In the genomic region with DNA sequence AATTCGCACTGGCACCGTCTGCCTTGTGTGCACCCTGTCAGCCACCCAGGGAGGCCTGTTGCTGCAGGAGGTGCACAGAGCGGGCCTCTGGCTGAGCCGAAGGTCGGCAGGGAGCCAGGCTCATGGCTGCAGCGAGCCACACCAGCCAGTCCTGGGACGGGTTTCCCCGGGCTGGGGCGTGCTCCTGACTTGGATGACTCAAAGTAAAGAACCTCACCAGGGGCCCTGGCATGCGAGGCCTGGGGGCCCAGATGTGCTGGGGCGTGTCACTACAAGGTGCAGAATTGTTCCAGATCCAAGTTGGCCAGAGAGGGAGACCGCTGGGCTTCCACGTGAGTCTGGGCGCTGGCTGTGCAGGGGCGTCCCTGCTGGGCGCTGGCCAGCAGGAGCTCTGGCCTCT, we compare ENCODE assay signal across 12 cellular contexts. TPM values are rescaled to one million over a fixed set of nuclear protein-coding genes. Genes with fewer than 3 reads are reported as not detected.
DNase-seq lines count a peak whose midpoint lies in the region; TF ChIP-seq lines count a peak whose summit lies in the region.
"Had no signal": no experiment of that assay in that cellular context is flagged by ENCODE, and none has a peak within 500 bp of the region (broad histone marks: within the 10 kb centered on the region; RNA-seq: fewer than 3 reads in every experiment).

No MANE protein-coding gene starts in this region.

- intact Hi-C loops in vagina (cut with DNase I) = no loop called here
- intact Hi-C loops in activated T-helper 1 cell treated with anti-CD3 and anti-CD28 coated beads, Interleukin-12 subunit alpha, Interleukin-12 subunit beta, Interleukin-2, Interleukin-4 antibody, amounts not matched to agents 30 ng/mL and 10 ng/mL and 1 ng/mL, durations not matched to agents 14 hours and 24 hours and 36 hours (cut with micrococcal nuclease) = no loop called here

- TF ChIP-seq CTCF in brain microvascular endothelial cell (IDR thresholded peaks at IDR 0.05; ENCODE audit: low read depth, low read length, missing control alignments) (no peak), vagina (IDR thresholded peaks at IDR 0.05) (no peak)

- H3K4me3 ChIP-seq in brain microvascular endothelial cell (ENCODE audit: low read depth, low read length) = no peak overlapping the region
- no peak overlapping the region for H3K4me3 ChIP-seq in vagina
- H3K4me3 ChIP-seq: GM23248 had no signal

- H3K27ac ChIP-seq in brain microvascular endothelial cell = no peak overlapping the region
- H3K27ac ChIP-seq in vagina = no peak overlapping the region
- H3K27ac ChIP-seq: GM23248 had no signal

- no peaks in the 10 kb centered on the region for H3K27me3 Mint-ChIP-seq in activated T-helper 1 cell treated with anti-CD3 and anti-CD28 coated beads, Interleukin-12 subunit alpha, Interleukin-12 subunit beta, Interleukin-2, Interleukin-4 antibody, amounts not matched to agents 30 ng/mL and 10 ng/mL and 1 ng/mL, durations not matched to agents 14 hours and 24 hours and 36 hours (ENCODE audit: insufficient read depth)
- H3K27me3 Mint-ChIP-seq: activated B cell treated with CpG ODN at 0.5 μM for 24 hours; activated T-cell treated with anti-CD3 and anti-CD28 coated beads, Interleukin-2, amount 50 U/mL, for 24 hours; stimulated activated naive CD8-positive, alpha-beta T cell treated with anti-CD3 and anti-CD28 coated beads, Interleukin-15, Interleukin-2, amounts not matched to agents 100 ng/mL and 50 ng/mL, for 24 hours had no signal

- H3K36me3 Mint-ChIP-seq in activated T-helper 1 cell treated with anti-CD3 and anti-CD28 coated beads, Interleukin-12 subunit alpha, Interleukin-12 subunit beta, Interleukin-2, Interleukin-4 antibody, amounts not matched to agents 30 ng/mL and 10 ng/mL and 1 ng/mL, durations not matched to agents 14 hours and 24 hours and 36 hours (ENCODE audit: low read depth) = peaks cover under 1% of the 10 kb centered on the region

- peaks cover 42% of the 10 kb centered on the region for H3K4me1 ChIP-seq in vagina

- no peaks in the 10 kb centered on the region for H3K9me3 ChIP-seq in vagina

- H3K27me3 ChIP-seq in brain microvascular endothelial cell (replicated peaks) (no peaks in the 10 kb centered on the region), vagina (no peaks in the 10 kb centered on the region)

- TF ChIP-seq POLR2A in vagina (IDR thresholded peaks at IDR 0.05) = no peak

- H3K9me3 Mint-ChIP-seq in activated T-helper 1 cell treated with anti-CD3 and anti-CD28 coated beads, Interleukin-12 subunit alpha, Interleukin-12 subunit beta, Interleukin-2, Interleukin-4 antibody, amounts not matched to agents 30 ng/mL and 10 ng/mL and 1 ng/mL, durations not matched to agents 14 hours and 24 hours and 36 hours = peaks cover under 1% of the 10 kb centered on the region
- H3K9me3 Mint-ChIP-seq: activated B cell treated with CpG ODN at 0.5 μM for 24 hours; activated T-cell treated with anti-CD3 and anti-CD28 coated beads, Interleukin-2, amount 50 U/mL, for 24 hours; stimulated activated naive CD8-positive, alpha-beta T cell treated with anti-CD3 and anti-CD28 coated beads, Interleukin-15, Interleukin-2, amounts not matched to agents 100 ng/mL and 50 ng/mL, for 24 hours had no signal

- DNase-seq in A172 (ENCODE audit: low spot score) = peak; percentile 92
- peak; percentile 36 for DNase-seq in HT1080 (ENCODE audit: low read depth)
- peak; percentile 61 for DNase-seq in brain microvascular endothelial cell
- DNase-seq in kidney tubule cell (ENCODE audit: low spot score) = peak; percentile 95
- DNase-seq in vagina (ENCODE audit: extremely low spot score in 2 of 2) = no peak
- no peak for DNase-seq in dermis blood vessel endothelial cell
- no peak for DNase-seq in activated T-helper 1 cell treated with anti-CD3 and anti-CD28 coated beads, Interleukin-12 subunit alpha, Interleukin-12 subunit beta, Interleukin-2, Interleukin-4 antibody, amounts not matched to agents 30 ng/mL and 10 ng/mL and 1 ng/mL, durations not matched to agents 14 hours and 24 hours and 36 hours (ENCODE audit: low spot score)
- DNase-seq in GF-D8 (lab: John Stamatoyannopoulos, UW) = no peak

- H3K36me3 ChIP-seq in brain microvascular endothelial cell (replicated peaks) = no peaks in the 10 kb centered on the region
- H3K36me3 ChIP-seq in vagina = no peaks in the 10 kb centered on the region

- H3K4me3 Mint-ChIP-seq in activated T-helper 1 cell treated with anti-CD3 and anti-CD28 coated beads, Interleukin-12 subunit alpha, Interleukin-12 subunit beta, Interleukin-2, Interleukin-4 antibody, amounts not matched to agents 30 ng/mL and 10 ng/mL and 1 ng/mL, durations not matched to agents 14 hours and 24 hours and 36 hours = no peak overlapping the region
- H3K4me3 Mint-ChIP-seq: activated B cell treated with CpG ODN at 0.5 μM for 24 hours; activated T-cell treated with anti-CD3 and anti-CD28 coated beads, Interleukin-2, amount 50 U/mL, for 24 hours; stimulated activated naive CD8-positive, alpha-beta T cell treated with anti-CD3 and anti-CD28 coated beads, Interleukin-15, Interleukin-2, amounts not matched to agents 100 ng/mL and 50 ng/mL, for 24 hours had no signal

- no peaks in the 10 kb centered on the region for H3K4me1 Mint-ChIP-seq in activated T-helper 1 cell treated with anti-CD3 and anti-CD28 coated beads, Interleukin-12 subunit alpha, Interleukin-12 subunit beta, Interleukin-2, Interleukin-4 antibody, amounts not matched to agents 30 ng/mL and 10 ng/mL and 1 ng/mL, durations not matched to agents 14 hours and 24 hours and 36 hours (ENCODE audit: low read depth)

- H3K27ac Mint-ChIP-seq in activated T-helper 1 cell treated with anti-CD3 and anti-CD28 coated beads, Interleukin-12 subunit alpha, Interleukin-12 subunit beta, Interleukin-2, Interleukin-4 antibody, amounts not matched to agents 30 ng/mL and 10 ng/mL and 1 ng/mL, durations not matched to agents 14 hours and 24 hours and 36 hours = no peak overlapping the region
- H3K27ac Mint-ChIP-seq: activated B cell treated with CpG ODN at 0.5 μM for 24 hours; activated T-cell treated with anti-CD3 and anti-CD28 coated beads, Interleukin-2, amount 50 U/mL, for 24 hours; stimulated activated naive CD8-positive, alpha-beta T cell treated with anti-CD3 and anti-CD28 coated beads, Interleukin-15, Interleukin-2, amounts not matched to agents 100 ng/mL and 50 ng/mL, for 24 hours had no signal

- in situ Hi-C loops in brain microvascular endothelial cell (cut with HindIII; ENCODE audit: low pct_ligation_motif_present, low sequenced_read_pairs) = no loop called here

RNA-seq across cellular contexts. Expression of a gene that starts 34.5 kb away (rescaled TPM):
- 12.6 and 22.5 TPM in 2 replicates for total RNA-seq in A172 (2014; rRNA removed; shearing (Covaris generic))
- 5.7 and 15.5 TPM in 2 replicates for total RNA-seq in HT1080 (2014; rRNA removed; shearing (Covaris generic))
- 33.2 and 35.9 TPM in 2 replicates for polyA plus RNA-seq in HT1080 (2015; cell fraction: cytosol; rRNA removed)
- 50.2 and 51.5 TPM in 2 replicates for polyA plus RNA-seq in HT1080 (2015; cell fraction: nucleus; rRNA removed)
- total RNA-seq in vagina (11.0 TPM), dermis blood vessel endothelial cell (4.4 and 4.8 TPM in 2 replicates)
- 75.8 and 80.2 TPM in 2 replicates for total RNA-seq in activated T-helper 1 cell treated with anti-CD3 and anti-CD28 coated beads, Interleukin-12 subunit alpha, Interleukin-12 subunit beta, Interleukin-2, Interleukin-4 antibody, amounts not matched to agents 30 ng/mL and 10 ng/mL and 1 ng/mL, durations not matched to agents 14 hours and 24 hours and 36 hours

Comparison
In these comparisons a context has a peak if more than half of its experiments do, and no peak if none do; other contexts are left out.
1. DNase-seq: peak in A172 (single experiment), HT1080 (single experiment), brain microvascular endothelial cell (single experiment) and kidney tubule cell (single experiment); none in vagina (0 of 2), dermis blood vessel endothelial cell (single experiment), activated T-helper 1 cell treated with anti-CD3 and anti-CD28 coated beads, Interleukin-12 subunit alpha, Interleukin-12 subunit beta, Interleukin-2, Interleukin-4 antibody, amounts not matched to agents 30 ng/mL and 10 ng/mL and 1 ng/mL, durations not matched to agents 14 hours and 24 hours and 36 hours (single experiment) and GF-D8 (single experiment).